In the genomic region with DNA sequence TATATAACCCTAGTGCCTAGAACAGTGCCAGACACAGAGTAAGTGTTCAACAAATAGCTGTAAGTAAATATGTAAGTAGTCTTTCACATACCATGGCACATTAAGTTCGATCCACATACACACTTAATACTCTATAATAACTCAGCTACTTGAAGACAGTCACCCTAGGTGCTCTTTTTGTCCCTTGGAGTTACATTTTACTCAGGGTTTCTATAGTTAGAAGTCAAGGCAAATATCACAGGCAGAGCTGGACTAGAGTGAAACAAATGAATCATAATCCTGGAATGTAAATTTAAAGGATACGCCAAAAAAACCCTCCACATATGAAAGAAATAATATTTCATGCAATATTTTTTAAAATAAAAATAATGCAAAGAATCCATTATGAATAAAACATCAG, we compare ENCODE assay signal across 2 cellular contexts.
TF ChIP-seq lines count a peak whose summit lies in the region.

No MANE protein-coding gene starts in this region.

TF ChIP-seq in A549, 52 proteins besides CTCF, POLR2A, EP300 and RAD21 (continued from another document):
- no peak for TF ChIP-seq HOXA7 (CRISPR knock-in tag; IDR thresholded peaks at IDR 0.05)
- TF ChIP-seq TP53 (CRISPR knock-in tag; IDR thresholded peaks at IDR 0.05), result no peak
- TF ChIP-seq ZSCAN20 (CRISPR knock-in tag; IDR thresholded peaks at IDR 0.05), result no peak

TF ChIP-seq in IMR-90, 13 proteins besides CTCF, POLR2A, EP300 and RAD21 (continued from another document):
- TF ChIP-seq RFX5 (IDR thresholded peaks at IDR 0.05; ENCODE audit: low read depth, low read length) (no peak), MAFK (IDR thresholded peaks at IDR 0.05; ENCODE audit: low read depth, low read length) (no peak)
- TF ChIP-seq, protein P1, sequence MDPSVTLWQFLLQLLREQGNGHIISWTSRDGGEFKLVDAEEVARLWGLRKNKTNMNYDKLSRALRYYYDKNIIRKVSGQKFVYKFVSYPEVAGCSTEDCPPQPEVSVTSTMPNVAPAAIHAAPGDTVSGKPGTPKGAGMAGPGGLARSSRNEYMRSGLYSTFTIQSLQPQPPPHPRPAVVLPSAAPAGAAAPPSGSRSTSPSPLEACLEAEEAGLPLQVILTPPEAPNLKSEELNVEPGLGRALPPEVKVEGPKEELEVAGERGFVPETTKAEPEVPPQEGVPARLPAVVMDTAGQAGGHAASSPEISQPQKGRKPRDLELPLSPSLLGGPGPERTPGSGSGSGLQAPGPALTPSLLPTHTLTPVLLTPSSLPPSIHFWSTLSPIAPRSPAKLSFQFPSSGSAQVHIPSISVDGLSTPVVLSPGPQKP (IDR thresholded peaks at IDR 0.05; ENCODE audit: borderline replicate concordance, low read depth, low read length), result no peak
